In genomic region chr9:113578279-113578865, GRCh38 we compare ENCODE assay signal across 8 cellular contexts.
DNase-seq lines count a peak whose midpoint lies in the region; ATAC-seq and TF ChIP-seq lines count a peak whose summit lies in the region.

No MANE protein-coding gene starts in this region.

- peak overlapping the region; percentile 91 to 97 (median 95) for H3K27ac Mint-ChIP-seq in CD8-positive, alpha-beta memory T cell
- peak overlapping the region; percentile 98 for H3K27ac Mint-ChIP-seq in chondrocyte (ENCODE audit: unreplicated experiment)
- peak overlapping the region; percentile 87 to 97 (median 95) for H3K27ac Mint-ChIP-seq in naive thymus-derived CD8-positive, alpha-beta T cell

- H4K20me1 ChIP-seq in Karpas-422 (ENCODE audit: insufficient read depth, low read depth, low read length), result no peaks in the 10 kb centered on the region

- H3K36me3 Mint-ChIP-seq in CD8-positive, alpha-beta memory T cell, result peaks cover 0 to 11% (median 1%) of the 10 kb centered on the region in 3 donors
- peaks cover 2% of the 10 kb centered on the region for H3K36me3 Mint-ChIP-seq in chondrocyte (ENCODE audit: low read depth)
- peaks cover 0 to 6% (median 0%) of the 10 kb centered on the region in 3 donors for H3K36me3 Mint-ChIP-seq in naive thymus-derived CD8-positive, alpha-beta T cell

- CTCF ChIA-PET in CD8-positive, alpha-beta memory T cell (lab: Charles Lee), result interaction anchor here (0.7 to 3.3 kb wide), 21 partner anchors 9 to 304 kb away, joined by 3 to 30 read pairs (median 5); partner anchors contain the start of genes ALAD and WDR31

- peaks cover 66% of the 10 kb centered on the region for H3K4me1 ChIP-seq in CD8-positive, alpha-beta memory T cell (ENCODE audit: insufficient read depth, low read length)
- peaks cover 39% of the 10 kb centered on the region for H3K4me1 ChIP-seq in Karpas-422 (ENCODE audit: low read length)

- no peak for DNase-seq in CD8-positive, alpha-beta memory T cell
- DNase-seq in Karpas-422, result no peak
- DNase-seq in chondrocyte (ENCODE audit: low spot score), result peak; percentile 50
- DNase-seq in naive thymus-derived CD8-positive, alpha-beta T cell, result peak in 1 of 10 donors; percentile 32
- no peak for DNase-seq in occipital lobe (lab: John Stamatoyannopoulos, UW)
- DNase-seq in NCI-H1436 treated with DMSO at 0.1 percent for 48 hours (lab: John Stamatoyannopoulos, UW), result no peak
- no peak for DNase-seq in glomerular visceral epithelial cell (ENCODE audit: extremely low spot score)
- no peak for DNase-seq in pons (ENCODE audit: low spot score)

- H3K9me2 ChIP-seq in Karpas-422 (replicated peaks; ENCODE audit: insufficient read depth, low read length), result no peaks in the 10 kb centered on the region

- no peaks in the 10 kb centered on the region for H3K27me3 ChIP-seq in CD8-positive, alpha-beta memory T cell (ENCODE audit: insufficient read depth, low read length, poor library complexity, severe bottlenecking)
- no peaks in the 10 kb centered on the region for H3K27me3 ChIP-seq in Karpas-422 (ENCODE audit: low read length)

- peak overlapping the region; percentile 48 for H3K4me3 ChIP-seq in CD8-positive, alpha-beta memory T cell (ENCODE audit: low read length)
- H3K4me3 ChIP-seq in Karpas-422 (ENCODE audit: low read length), result no peak overlapping the region

- peaks cover 86 to 94% (median 92%) of the 10 kb centered on the region in 3 donors for H3K4me1 Mint-ChIP-seq in CD8-positive, alpha-beta memory T cell
- H3K4me1 Mint-ChIP-seq in chondrocyte (ENCODE audit: low read depth), result peaks cover 66% of the 10 kb centered on the region
- H3K4me1 Mint-ChIP-seq in naive thymus-derived CD8-positive, alpha-beta T cell, result peaks cover 49 to 90% (median 84%) of the 10 kb centered on the region in 4 donors

- peak; percentile 13 for TF ChIP-seq CTCF in chondrocyte (IDR thresholded peaks at IDR 0.05)

- POLR2A ChIA-PET in CD8-positive, alpha-beta memory T cell (lab: Charles Lee), result interaction anchor here (0.7 to 4.1 kb wide), 8 partner anchors 47 to 169 kb away, joined by 3 to 27 read pairs (median 6); partner anchors contain the start of gene POLE3
- POLR2A ChIA-PET in naive thymus-derived CD8-positive, alpha-beta T cell (lab: Charles Lee), result interaction anchor here (0.6 to 5.3 kb wide), 17 partner anchors 11 to 1351 kb away, joined by 3 to 72 read pairs (median 5); partner anchors contain the start of genes ALAD, C9orf43 and POLE3

- peak overlapping the region; percentile 38 for H3K27ac ChIP-seq in CD8-positive, alpha-beta memory T cell (ENCODE audit: low read depth, low read length)
- no peak overlapping the region for H3K27ac ChIP-seq in Karpas-422 (ENCODE audit: low read length)

- ATAC-seq in naive thymus-derived CD8-positive, alpha-beta T cell, result peak; percentile 3 to 9

- H3K27me3 Mint-ChIP-seq in CD8-positive, alpha-beta memory T cell, result no peaks in the 10 kb centered on the region
- H3K27me3 Mint-ChIP-seq in chondrocyte (ENCODE audit: low read depth), result no peaks in the 10 kb centered on the region
- H3K27me3 Mint-ChIP-seq in naive thymus-derived CD8-positive, alpha-beta T cell, result no peaks in the 10 kb centered on the region

- H3K36me3 ChIP-seq in CD8-positive, alpha-beta memory T cell (ENCODE audit: insufficient read depth, low read length), result no peaks in the 10 kb centered on the region
- H3K36me3 ChIP-seq in Karpas-422 (ENCODE audit: insufficient read depth, low read length), result no peaks in the 10 kb centered on the region

- no peaks in the 10 kb centered on the region for H3K9me3 Mint-ChIP-seq in CD8-positive, alpha-beta memory T cell
- no peaks in the 10 kb centered on the region for H3K9me3 Mint-ChIP-seq in chondrocyte (ENCODE audit: low read depth)
- H3K9me3 Mint-ChIP-seq in naive thymus-derived CD8-positive, alpha-beta T cell, result no peaks in the 10 kb centered on the region

- no peak overlapping the region for H2AFZ ChIP-seq in Karpas-422 (ENCODE audit: low read length)

- peak overlapping the region; percentile 9 for H3K4me2 ChIP-seq in Karpas-422 (ENCODE audit: low read depth, low read length, poor library complexity, severe bottlenecking)

- 0 out of 2 replicates have a peak overlapping the region, but pooled peaks have one; percentile 21 for H3K9ac ChIP-seq in Karpas-422 (ENCODE audit: low read length)

- no peaks in the 10 kb centered on the region for H3K9me3 ChIP-seq in CD8-positive, alpha-beta memory T cell (ENCODE audit: low read length)
- no peaks in the 10 kb centered on the region for H3K9me3 ChIP-seq in Karpas-422 (ENCODE audit: low read length)

- H3K79me2 ChIP-seq in Karpas-422 (ENCODE audit: low read length), result no peaks in the 10 kb centered on the region

- H3K4me3 Mint-ChIP-seq in CD8-positive, alpha-beta memory T cell, result peak overlapping the region; percentile 72 to 87 (median 82)
- H3K4me3 Mint-ChIP-seq in chondrocyte (ENCODE audit: unreplicated experiment), result no peak overlapping the region
- peak overlapping the region; percentile 49 to 92 (median 80) for H3K4me3 Mint-ChIP-seq in naive thymus-derived CD8-positive, alpha-beta T cell
